ENCODE assay signal across 11 cellular contexts in genomic region chr6:105608711-105609374, GRCh38.
DNase-seq lines count a peak whose midpoint lies in the region; ATAC-seq, FAIRE-seq and TF ChIP-seq lines count a peak whose summit lies in the region.
"Had no signal": no experiment of that assay in that cellular context is flagged by ENCODE, and none has a peak within 500 bp of the region (broad histone marks: within the 10 kb centered on the region; RNA-seq: fewer than 3 reads in every experiment).

No MANE protein-coding gene starts in this region.

- no peaks in the 10 kb centered on the region for H3K9me3 ChIP-seq in kidney (ENCODE audit: control insufficient read depth in 1 of 2, low read length in 2 of 2)
- H3K9me3 ChIP-seq in uterus, result no peaks in the 10 kb centered on the region

- TF ChIP-seq CTCF in astrocyte of the spinal cord (IDR thresholded peaks at IDR 0.05; ENCODE audit: low read depth, low read length) (no peak), kidney (IDR thresholded peaks at IDR 0.05; ENCODE audit: borderline replicate concordance, extremely low read depth, insufficient read depth) (no peak), uterus (IDR thresholded peaks at IDR 0.05) (no peak)

- H3K27ac ChIP-seq in kidney (ENCODE audit: low read depth in 2 of 2, low read length in 2 of 2) (peak overlapping the region; percentile 66 to 69), uterus (peak overlapping the region; percentile 0 to 15)

- H3K4me1 ChIP-seq in kidney (ENCODE audit: control insufficient read depth in 1 of 2, insufficient read depth in 1 of 2, low read depth in 1 of 2, low read length in 2 of 2) (peaks cover 16 to 22% of the 10 kb centered on the region in 2 donors), uterus (peaks cover 3 to 6% of the 10 kb centered on the region in 2 donors)

- FAIRE-seq in kidney (lab: Jason Lieb, UNC), result no peak

- intact Hi-C loops in kidney (cut with DNase I), result no loop called here
- intact Hi-C loops in uterus (cut with DNase I; ENCODE audit: low total_unique reads), result no loop called here

- H3K36me3 ChIP-seq in kidney (ENCODE audit: control insufficient read depth in 1 of 2, insufficient read depth in 2 of 2, low read length in 2 of 2), result no peaks in the 10 kb centered on the region
- no peaks in the 10 kb centered on the region for H3K36me3 ChIP-seq in uterus

- H3K9ac ChIP-seq in kidney (ENCODE audit: low read length in 2 of 2), result no peak overlapping the region

- H3K27me3 ChIP-seq in uterus, result no peaks in the 10 kb centered on the region
- H3K27me3 ChIP-seq: dorsolateral prefrontal cortex had no signal

- ATAC-seq in HG03571 (IDR thresholded peaks at IDR 0.05; ENCODE audit: unreplicated experiment), result no peak
- ATAC-seq: left lobe of liver had no signal

- DNase-seq in DMS53 (lab: John Stamatoyannopoulos, UW) (peak; percentile 35), DMS53 treated with DMSO at 0.1 percent for 48 hours (lab: John Stamatoyannopoulos, UW; ENCODE audit: unreplicated experiment) (no peak), astrocyte of the spinal cord (ENCODE audit: low read depth, low spot score) (peak; percentile 96), kidney (peak; percentile 66), uterus (no peak), NCI-H1694 treated with DMSO at 0.1 percent for 48 hours (lab: John Stamatoyannopoulos, UW) (no peak)
- DNase-seq in stimulated activated CD4-positive, alpha-beta T cell treated with anti-CD3 and anti-CD28 coated beads, Interleukin-2, amount 100 ng/mL, for 48 hours, result no peak
- DNase-seq: 8988T had no signal

- H3K4me3 ChIP-seq in astrocyte of the spinal cord (ENCODE audit: low read depth, low read length), result no peak overlapping the region
- no peak overlapping the region for H3K4me3 ChIP-seq in kidney (ENCODE audit: low read length in 2 of 2)
- no peak overlapping the region for H3K4me3 ChIP-seq in uterus

- in situ Hi-C loops in astrocyte of the spinal cord (cut with HindIII; ENCODE audit: low sequenced_read_pairs), result no loop called here

- TF ChIP-seq POLR2A in uterus (IDR thresholded peaks at IDR 0.05), result no peak

Comparison
In these comparisons a context has a peak if more than half of its experiments do, and no peak if none do; other contexts are left out.
1. DNase-seq: peak in DMS53 (single experiment), astrocyte of the spinal cord (single experiment) and kidney (single experiment); none in DMS53 treated with DMSO at 0.1 percent for 48 hours (single experiment), uterus (0 of 2), NCI-H1694 treated with DMSO at 0.1 percent for 48 hours (single experiment) and stimulated activated CD4-positive, alpha-beta T cell treated with anti-CD3 and anti-CD28 coated beads, Interleukin-2, amount 100 ng/mL, for 48 hours (0 of 2).